In the genomic region with DNA sequence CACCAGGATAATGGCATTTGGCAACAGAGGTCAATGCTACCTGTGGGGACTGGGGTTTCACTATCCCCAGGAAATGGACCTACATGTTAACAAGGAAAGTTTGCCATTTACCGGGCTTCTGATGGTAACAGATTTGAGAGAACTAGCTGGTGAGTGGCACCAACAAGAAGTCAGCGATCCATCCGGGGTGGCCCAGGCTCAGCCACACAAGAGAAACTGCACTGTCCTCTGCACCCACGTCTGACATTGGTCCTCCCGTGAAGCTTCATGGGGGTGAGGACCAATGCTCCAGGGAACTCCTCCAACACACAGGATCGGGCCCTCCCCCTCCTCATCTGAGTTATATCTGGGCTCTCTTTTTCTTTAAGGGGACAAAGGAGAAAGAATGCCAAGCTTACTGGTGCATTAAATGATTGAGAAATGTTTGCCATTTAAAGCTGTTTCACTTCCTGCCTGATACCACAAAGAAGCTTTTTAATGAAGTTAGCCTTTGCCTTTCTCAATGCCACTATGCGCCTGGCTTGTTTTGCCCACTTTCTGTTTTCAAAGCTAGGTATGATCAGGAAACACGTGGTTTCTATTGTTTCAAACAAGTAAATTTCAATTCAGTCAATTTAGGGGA, we compare ENCODE assay signal across 8 cellular contexts.
A peak's percentile ranks its signal among the peaks of the same experiment; 100 is the strongest.
DNase-seq lines count a peak whose midpoint lies in the region; ATAC-seq and TF ChIP-seq lines count a peak whose summit lies in the region.

No MANE protein-coding gene starts in this region.

- peaks cover 92% of the 10 kb centered on the region for H3K4me1 ChIP-seq in DOHH2 (ENCODE audit: control insufficient read depth, low read length)

- ATAC-seq in GM19455 (IDR thresholded peaks at IDR 0.05; ENCODE audit: unreplicated experiment), result peak; percentile 61
- peak; percentile 38 for ATAC-seq in HG03457 (IDR thresholded peaks at IDR 0.05; ENCODE audit: unreplicated experiment)

- H3K4me2 ChIP-seq in DOHH2 (ENCODE audit: low read length), result peak overlapping the region; percentile 90

- peaks cover 3% of the 10 kb centered on the region for H3K36me3 Mint-ChIP-seq in activated naive CD4-positive, alpha-beta T cell treated with anti-CD3 and anti-CD28 coated beads, Interleukin-2, amount 10 ng/mL, durations not matched to agents 7 days and 5 days

- no peaks in the 10 kb centered on the region for H4K20me1 ChIP-seq in DOHH2 (ENCODE audit: control insufficient read depth, insufficient read depth, low read depth, low read length)

- no peaks in the 10 kb centered on the region for H3K9me3 Mint-ChIP-seq in activated naive CD4-positive, alpha-beta T cell treated with anti-CD3 and anti-CD28 coated beads, Interleukin-2, amount 10 ng/mL, durations not matched to agents 7 days and 5 days

- H3K79me2 ChIP-seq in DOHH2 (ENCODE audit: control insufficient read depth, low read length), result no peaks in the 10 kb centered on the region

- peak; percentile 58 for DNase-seq in activated naive CD4-positive, alpha-beta T cell treated with anti-CD3 and anti-CD28 coated beads, Interleukin-2, amount 10 ng/mL, durations not matched to agents 7 days and 5 days
- DNase-seq in retina, result peak; percentile 12
- DNase-seq in NCI-H2029 (lab: John Stamatoyannopoulos, UW), result no peak
- DNase-seq in AG08395 (ENCODE audit: low spot score), result no peak
- no peak for DNase-seq in cortex of kidney (lab: John Stamatoyannopoulos, UW)

- no peaks in the 10 kb centered on the region for H3K27me3 Mint-ChIP-seq in activated naive CD4-positive, alpha-beta T cell treated with anti-CD3 and anti-CD28 coated beads, Interleukin-2, amount 10 ng/mL, durations not matched to agents 7 days and 5 days

- H3K27ac ChIP-seq in DOHH2 (ENCODE audit: low read depth, low read length), result peak overlapping the region; percentile 72

- H3K9me2 ChIP-seq in DOHH2 (replicated peaks; ENCODE audit: control insufficient read depth, low read length), result no peaks in the 10 kb centered on the region

- H3K27ac Mint-ChIP-seq in activated naive CD4-positive, alpha-beta T cell treated with anti-CD3 and anti-CD28 coated beads, Interleukin-2, amount 10 ng/mL, durations not matched to agents 7 days and 5 days, result peak overlapping the region; percentile 85

- H3K27me3 ChIP-seq in DOHH2 (ENCODE audit: control insufficient read depth, low read length), result no peaks in the 10 kb centered on the region

- H3K36me3 ChIP-seq in DOHH2 (ENCODE audit: control insufficient read depth, low read length), result peaks cover 4% of the 10 kb centered on the region; the same call in 1 of the 2 replicates

- peak overlapping the region; percentile 6 for H3K4me3 Mint-ChIP-seq in activated naive CD4-positive, alpha-beta T cell treated with anti-CD3 and anti-CD28 coated beads, Interleukin-2, amount 10 ng/mL, durations not matched to agents 7 days and 5 days

- H3K4me1 Mint-ChIP-seq in activated naive CD4-positive, alpha-beta T cell treated with anti-CD3 and anti-CD28 coated beads, Interleukin-2, amount 10 ng/mL, durations not matched to agents 7 days and 5 days, result peaks cover 95% of the 10 kb centered on the region

- CTCF ChIA-PET in activated naive CD4-positive, alpha-beta T cell treated with anti-CD3 and anti-CD28 coated beads, Interleukin-2, amount 10 ng/mL, durations not matched to agents 7 days and 5 days (lab: Charles Lee), result interaction anchor here (1.3 to 1.4 kb wide), 3 partner anchors 8 to 132 kb away, joined by 3 to 5 read pairs (median 4); no protein-coding TSS in a partner anchor

- H3F3A ChIP-seq in DOHH2 (ENCODE audit: control insufficient read depth, insufficient read depth), result peaks cover 12% of the 10 kb centered on the region

- H3K9me3 ChIP-seq in DOHH2 (ENCODE audit: control insufficient read depth, insufficient read depth, low read length), result no peaks in the 10 kb centered on the region

- no peak for TF ChIP-seq CTCF in DOHH2 (IDR thresholded peaks at IDR 0.05; ENCODE audit: low read depth, low read length, poor library complexity, severe bottlenecking)

- H3K4me3 ChIP-seq in DOHH2 (ENCODE audit: low read length), result peak overlapping the region; percentile 67

Comparison
In these comparisons a context has a peak if more than half of its experiments do, and no peak if none do; other contexts are left out.
1. DNase-seq: peak in activated naive CD4-positive, alpha-beta T cell treated with anti-CD3 and anti-CD28 coated beads, Interleukin-2, amount 10 ng/mL, durations not matched to agents 7 days and 5 days (single experiment) and retina (single experiment); none in NCI-H2029 (single experiment), AG08395 (single experiment) and cortex of kidney (single experiment).